Comparison of ENCODE assay signal across 8 cellular contexts in the genomic region with DNA sequence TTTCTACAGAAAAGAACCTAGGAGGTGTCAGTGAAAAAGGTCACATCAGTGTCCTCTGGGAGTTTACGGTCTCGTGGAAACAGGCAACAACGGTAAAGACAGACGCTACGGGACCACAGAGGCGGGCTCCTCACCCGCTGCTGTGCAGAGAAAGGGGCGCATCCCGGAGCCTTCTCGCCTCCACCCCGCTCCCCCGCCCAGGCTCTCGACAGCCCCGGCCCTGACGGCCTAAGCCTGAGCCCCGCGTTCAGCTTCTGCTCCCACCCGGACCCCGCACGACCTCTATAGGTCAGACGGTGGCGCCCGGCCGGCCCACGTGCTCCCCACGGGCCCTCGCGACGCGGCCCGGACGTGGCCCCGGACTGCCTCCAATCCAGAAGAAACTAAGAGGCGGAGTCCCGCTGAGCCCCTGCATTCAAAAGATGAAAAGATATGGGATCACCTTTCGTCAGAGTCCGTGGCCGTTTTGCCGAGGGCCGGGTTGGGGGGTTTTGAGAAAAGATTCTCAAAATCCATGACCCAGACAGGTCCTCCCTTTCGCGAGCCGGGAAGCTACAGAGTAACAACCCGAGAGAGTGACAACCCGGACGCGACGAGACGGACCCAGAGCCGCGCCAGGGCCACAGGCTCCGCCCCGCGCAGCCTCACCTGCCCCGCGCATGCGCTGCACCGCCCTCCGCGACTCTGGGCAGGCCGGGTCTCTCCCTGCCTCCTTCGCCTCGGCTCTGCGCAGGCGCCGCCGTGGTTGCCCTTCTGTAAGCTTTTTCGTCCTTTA. TPM values are rescaled to one million over a fixed set of nuclear protein-coding genes. Genes with fewer than 3 reads are reported as not detected.
DNase-seq lines count a peak whose midpoint lies in the region; ATAC-seq and TF ChIP-seq lines count a peak whose summit lies in the region.

A gene (minus strand): TSS at position 577 of the 775 bp plus-strand sequence. CDS start 61 bp downstream, at position 516.

- ATAC-seq in GM21717 (IDR thresholded peaks at IDR 0.05; ENCODE audit: unreplicated experiment): peak; percentile 87

- H2AFZ ChIP-seq in PC-9: peak within 1 kb of the TSS; percentile 90

- H3K4me3 ChIP-seq in PC-9 (peak within 1 kb of the TSS; percentile 77), mucosa of rectum (ENCODE audit: low read length in 2 of 2) (peak within 1 kb of the TSS; percentile 82 to 86)

- intact Hi-C loops in PC-9 (cut with micrococcal nuclease; ENCODE audit: unreplicated experiment): loop anchor here (5.0 to 10.0 kb wide), 4 partner anchors 180 to 370 kb away; a partner anchor contains a TSS

- peaks cover 38% of the 10 kb centered on the region for H3K79me2 ChIP-seq in PC-9 (ENCODE audit: low read depth)

- no peaks in the 10 kb centered on the region for H3F3A ChIP-seq in PC-9 (ENCODE audit: insufficient read depth, low read depth)

- DNase-seq in DMS79 (lab: John Stamatoyannopoulos, UW): peak; percentile 86
- peak; percentile 93 for DNase-seq in KBM-7
- DNase-seq in PC-9: peak; percentile 74 to 95
- DNase-seq in activated T-cell treated with anti-CD3 and anti-CD28 coated beads, Interleukin-2, amount 50 U/mL, for 1 hour: peak; percentile 97
- peak; percentile 94 to 97 for DNase-seq in erythroblast (lab: John Stamatoyannopoulos, UW)
- DNase-seq in stimulated activated CD8-positive, alpha-beta memory T cell treated with anti-CD3 and anti-CD28 coated beads, Interleukin-4, amount 100 ng/mL, for 48 hours: peak; percentile 97

- no peak for TF ChIP-seq CTCF in PC-9 (conservative IDR thresholded peaks at IDR 0.05)

- H3K9ac ChIP-seq in mucosa of rectum (ENCODE audit: low read depth in 1 of 2, low read length in 2 of 2): peak within 1 kb of the TSS; percentile 84 to 85

- in situ Hi-C loops in KBM-7 (cut with MboI; ENCODE audit: low pct_unique_long_range_greater_than_20kb, low sequenced_read_pairs): no loop called here

- H3K27me3 ChIP-seq in PC-9 (ENCODE audit: insufficient read depth, low read depth) (no peaks in the 10 kb centered on the region), mucosa of rectum (ENCODE audit: control insufficient read depth in 2 of 2, insufficient read depth in 2 of 2, low read length in 2 of 2) (no peaks in the 10 kb centered on the region)

- H3K36me3 ChIP-seq in PC-9 (ENCODE audit: low read depth): no peaks in the 10 kb centered on the region; the same call in 1 of the 2 replicates
- H3K36me3 ChIP-seq in mucosa of rectum (ENCODE audit: control insufficient read depth in 2 of 2, insufficient read depth in 2 of 2, low read length in 2 of 2): peaks cover 0 to 5% of the 10 kb centered on the region in 2 donors

- no peaks in the 10 kb centered on the region for H4K20me1 ChIP-seq in PC-9 (ENCODE audit: insufficient read depth)

- CTCF ChIA-PET in PC-9 (lab: Charles Lee): interaction anchor here (0.6 to 0.7 kb wide), 2 partner anchors 12 to 1502 kb away, joined by 3 read pairs; a partner anchor contains a TSS

- peak within 1 kb of the TSS; percentile 81 for H3K4me2 ChIP-seq in PC-9

- H3K27ac ChIP-seq in PC-9: peak within 1 kb of the TSS; percentile 53
- peak within 1 kb of the TSS; percentile 84 to 86 for H3K27ac ChIP-seq in mucosa of rectum (ENCODE audit: low read depth in 2 of 2, low read length in 2 of 2)

- H3K9me3 ChIP-seq in PC-9 (ENCODE audit: insufficient read depth, low read depth) (no peaks in the 10 kb centered on the region), mucosa of rectum (ENCODE audit: control insufficient read depth in 2 of 2, low read length in 2 of 2) (no peaks in the 10 kb centered on the region)

- 0 out of 2 replicates have a peak, but pooled peaks cover 5% of the 10 kb centered on the region for H3K4me1 ChIP-seq in PC-9 (replicated peaks; ENCODE audit: insufficient read depth)
- H3K4me1 ChIP-seq in mucosa of rectum (ENCODE audit: control insufficient read depth in 2 of 2, insufficient read depth in 2 of 2, low read length in 2 of 2): peaks cover 5 to 13% of the 10 kb centered on the region in 2 donors

- POLR2A ChIA-PET in PC-9 (lab: Charles Lee; ENCODE audit: unreplicated experiment): interaction anchor here (0.6 to 1.2 kb wide), 5 partner anchors 10 to 485 kb away, joined by 3 to 9 read pairs (median 5); a partner anchor contains a TSS

- peak; percentile 94 for TF ChIP-seq POLR2A in erythroblast (IDR thresholded peaks at IDR 0.05; ENCODE audit: low read length)

- TSS peak; percentile 81 for BruUV-seq in PC-9 (replicated peaks; lab: Mats Ljungman, UMichigan)

- no peaks in the 10 kb centered on the region for H3K9me2 ChIP-seq in PC-9 (ENCODE audit: insufficient read depth)

RNA-seq across cellular contexts. Expression of the gene that starts here (rescaled TPM):
- total RNA-seq in PC-9 (2021): 8.6 and 11.3 TPM in 2 replicates

Comparison
In these comparisons a context has a peak if more than half of its experiments do, and no peak if none do; other contexts are left out.
1. Peak in every context shown above with its lines: DNase-seq, ATAC-seq, H3K4me3 ChIP-seq and H3K27ac ChIP-seq.